In genomic region chr4:82797591-82798081, GRCh38 we compare ENCODE assay signal across 8 cellular contexts. TPM values are rescaled to one million over a fixed set of nuclear protein-coding genes. Genes with fewer than 3 reads are reported as not detected.
DNase-seq lines count a peak whose midpoint lies in the region; ATAC-seq and TF ChIP-seq lines count a peak whose summit lies in the region.

No MANE protein-coding gene starts in this region.

- peak; percentile 29 for DNase-seq in NCI-H345 (lab: John Stamatoyannopoulos, UW)
- no peak for DNase-seq in NCI-H345 treated with DMSO at 0.1 percent for 48 hours (lab: John Stamatoyannopoulos, UW; ENCODE audit: unreplicated experiment)
- peak; percentile 36 for DNase-seq in RWPE1 (ENCODE audit: low spot score)
- DNase-seq in endothelial cell (ENCODE audit: low spot score), result no peak
- peak in 1 of 2 donors; percentile 85 for DNase-seq in vagina (ENCODE audit: extremely low spot score in 2 of 2)

- peaks cover 16% of the 10 kb centered on the region for H3K4me1 Mint-ChIP-seq in endothelial cell (ENCODE audit: unreplicated experiment)

- H3K27me3 Mint-ChIP-seq in endothelial cell (ENCODE audit: unreplicated experiment), result peaks cover 30% of the 10 kb centered on the region

- H3K36me3 ChIP-seq in muscle layer of colon (ENCODE audit: insufficient read depth, low read length) (no peaks in the 10 kb centered on the region), vagina (no peaks in the 10 kb centered on the region)

- ATAC-seq in GM21786 (IDR thresholded peaks at IDR 0.05; ENCODE audit: unreplicated experiment) (no peak), GM18870 (IDR thresholded peaks at IDR 0.05; ENCODE audit: unreplicated experiment) (no peak)

- H3K4me3 Mint-ChIP-seq in endothelial cell (ENCODE audit: unreplicated experiment), result peak overlapping the region; percentile 77

- no peaks in the 10 kb centered on the region for H3K9me3 ChIP-seq in muscle layer of colon (ENCODE audit: low read length)
- H3K9me3 ChIP-seq in vagina, result no peaks in the 10 kb centered on the region

- H3K27ac Mint-ChIP-seq in endothelial cell (ENCODE audit: unreplicated experiment), result no peak overlapping the region

- no peaks in the 10 kb centered on the region for H3K9me3 Mint-ChIP-seq in endothelial cell (ENCODE audit: unreplicated experiment)

- H3K9ac ChIP-seq in muscle layer of colon (ENCODE audit: low read length), result peak overlapping the region; percentile 4

- peak overlapping the region; percentile 68 to 71 for H3K4me3 ChIP-seq in muscle layer of colon (ENCODE audit: low read depth in 1 of 2, low read length in 2 of 2)
- H3K4me3 ChIP-seq in vagina, result peak overlapping the region; percentile 60 to 79

- H3K27me3 ChIP-seq in muscle layer of colon (ENCODE audit: control insufficient read depth in 1 of 2, insufficient read depth in 2 of 2, low read length in 2 of 2) (no peaks in the 10 kb centered on the region), vagina (no peaks in the 10 kb centered on the region)

- TF ChIP-seq CTCF in RWPE1 (conservative IDR thresholded peaks at IDR 0.05; ENCODE audit: low read depth) (no peak), endothelial cell (IDR thresholded peaks at IDR 0.05; ENCODE audit: unreplicated experiment) (no peak), vagina (IDR thresholded peaks at IDR 0.05) (no peak)

- no peaks in the 10 kb centered on the region for H3K36me3 Mint-ChIP-seq in endothelial cell (ENCODE audit: low read depth, unreplicated experiment)

- H3K4me1 ChIP-seq in muscle layer of colon (ENCODE audit: insufficient read depth, low read length) (peaks cover 14% of the 10 kb centered on the region), vagina (peaks cover 20% of the 10 kb centered on the region)

- TF ChIP-seq POLR2A in vagina (IDR thresholded peaks at IDR 0.05), result no peak

- POLR2A ChIA-PET in RWPE1 (lab: Yijun Ruan, JAX; ENCODE audit: low non-redundant PET), result interaction anchor here (0.5 kb wide), 1 partner anchor 19 kb away, joined by 5 read pairs; no protein-coding TSS in a partner anchor

- CTCF ChIA-PET in RWPE1 (lab: Yijun Ruan, JAX), result interaction anchor here (0.7 to 3.7 kb wide), 2 partner anchors 19 to 76 kb away, joined by 3 to 33 read pairs; no protein-coding TSS in a partner anchor

- intact Hi-C loops in vagina (cut with DNase I), result no loop called here

- H3K27ac ChIP-seq in RWPE1 (no peak overlapping the region; the same call in 1 of the 2 replicates), muscle layer of colon (ENCODE audit: low read depth, low read length) (no peak overlapping the region), vagina (peak overlapping the region; percentile 39)

RNA-seq across cellular contexts. Expression of gene SCD5, which starts 1.0 kb away (rescaled TPM):
- total RNA-seq in endothelial cell (ENCODE audit: unreplicated experiment) (0.38 TPM), vagina (16.9 TPM)

Comparison
In these comparisons a context has a peak if more than half of its experiments do, and no peak if none do; other contexts are left out.
1. DNase-seq: peak in NCI-H345 (single experiment) and RWPE1 (single experiment); none in NCI-H345 treated with DMSO at 0.1 percent for 48 hours (single experiment) and endothelial cell (single experiment).
2. RNA of gene SCD5, which starts 1.0 kb away (total RNA-seq): 16.9 TPM in vagina (single experiment); 0.38 TPM in endothelial cell (single experiment); every median in the first group is over 10 times any median in the second.